Comparison of ENCODE assay signal across 8 cellular contexts in the genomic region with DNA sequence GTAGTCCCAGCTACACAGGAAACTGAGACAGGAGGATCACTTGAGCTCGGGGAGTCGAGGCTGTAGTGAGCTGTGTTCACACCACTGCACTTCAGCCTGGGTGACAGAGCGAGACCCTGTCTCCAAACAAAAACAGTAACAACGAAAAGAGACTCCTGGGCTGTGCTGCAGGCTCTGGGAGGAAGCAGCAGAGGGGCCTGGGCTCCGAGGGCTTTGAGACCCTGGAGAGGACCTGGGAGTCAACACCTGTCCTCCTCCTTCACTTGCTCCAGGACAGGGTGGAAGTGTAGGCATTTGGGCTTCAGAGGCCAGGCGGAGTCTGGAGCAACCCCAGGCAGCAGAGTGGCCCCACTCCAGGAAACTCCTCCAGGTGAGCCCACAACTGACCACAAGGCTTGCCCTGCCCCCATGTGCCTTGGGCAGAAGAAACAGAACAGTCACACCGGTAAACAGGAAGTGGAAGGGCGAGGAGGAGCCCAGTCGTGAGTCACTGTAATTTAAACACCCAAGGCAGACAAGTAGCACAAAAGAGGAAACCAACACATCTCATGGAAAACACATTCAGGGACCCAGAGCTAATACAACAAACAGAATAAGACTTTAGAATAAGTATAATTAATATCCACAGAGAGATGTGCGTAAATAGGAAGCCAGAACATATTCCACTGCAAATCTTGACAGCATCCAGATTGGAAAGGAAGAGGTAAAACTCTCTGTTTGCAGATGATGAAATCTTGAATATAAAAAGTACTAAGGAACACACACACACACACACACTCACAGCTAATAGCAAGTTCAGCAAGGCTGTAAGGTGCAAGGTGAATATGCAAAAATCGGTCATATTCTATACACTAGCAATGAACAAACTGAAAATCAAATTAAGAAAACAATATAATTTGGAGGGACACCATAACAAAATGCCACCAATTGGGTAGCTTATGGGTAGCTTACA. TPM values are rescaled to one million over a fixed set of nuclear protein-coding genes. Genes with fewer than 3 reads are reported as not detected.
A peak's percentile ranks its signal among the peaks of the same experiment; 100 is the strongest.
DNase-seq lines count a peak whose midpoint lies in the region; ATAC-seq, FAIRE-seq and TF ChIP-seq lines count a peak whose summit lies in the region.

No MANE protein-coding gene starts in this region.

- peak overlapping the region; percentile 61 for H3K4me2 ChIP-seq in keratinocyte (ENCODE audit: control insufficient read depth, extremely low read depth, insufficient read depth, low read depth, low read length)

- dilution Hi-C loops in keratinocyte (cut with MboI; ENCODE audit: extremely low pct_ligation_motif_present, low sequenced_read_pairs) = no loop called here

- peak; percentile 82 for ATAC-seq in GM21423 (IDR thresholded peaks at IDR 0.05; ENCODE audit: unreplicated experiment)
- ATAC-seq in HG03565 (IDR thresholded peaks at IDR 0.05; ENCODE audit: unreplicated experiment) = no peak

- H3K27ac Mint-ChIP-seq in CD8-positive, alpha-beta memory T cell = peak overlapping the region; percentile 76 to 99 (median 85)

- H3K9ac ChIP-seq in keratinocyte (ENCODE audit: control insufficient read depth, extremely low read depth, insufficient read depth, low read length) = no peak overlapping the region

- peaks cover 25% of the 10 kb centered on the region for H3K4me1 ChIP-seq in CD8-positive, alpha-beta memory T cell (ENCODE audit: insufficient read depth, low read length)
- H3K4me1 ChIP-seq in keratinocyte (ENCODE audit: control insufficient read depth, extremely low read depth, insufficient read depth, low read length) = peaks cover 12% of the 10 kb centered on the region

- H3K9me3 Mint-ChIP-seq in CD8-positive, alpha-beta memory T cell = no peaks in the 10 kb centered on the region

- no peaks in the 10 kb centered on the region for H3K27me3 ChIP-seq in CD8-positive, alpha-beta memory T cell (ENCODE audit: insufficient read depth, low read length, poor library complexity, severe bottlenecking)
- peaks cover 6% of the 10 kb centered on the region for H3K27me3 ChIP-seq in keratinocyte (ENCODE audit: control insufficient read depth, extremely low read depth, insufficient read depth, low read length)

- H3K4me3 ChIP-seq in CD8-positive, alpha-beta memory T cell (ENCODE audit: low read length) = peak overlapping the region; percentile 3
- H3K4me3 ChIP-seq in LNCaP clone FGC (ENCODE audit: low read depth, low read length) (no peak overlapping the region), keratinocyte (ENCODE audit: control insufficient read depth in 2 of 3, extremely low read depth in 1 of 3, insufficient read depth in 2 of 3, low read depth in 1 of 3, low read length in 3 of 3) (no peak overlapping the region)

- no peak overlapping the region for H3K27ac ChIP-seq in CD8-positive, alpha-beta memory T cell (ENCODE audit: low read depth, low read length)
- H3K27ac ChIP-seq in keratinocyte (ENCODE audit: control insufficient read depth, insufficient read depth, low read length) = no peak overlapping the region

- CTCF ChIA-PET in CD8-positive, alpha-beta memory T cell (lab: Charles Lee) = interaction anchor here (0.7 to 10.6 kb wide), 8 partner anchors 9 to 175 kb away, joined by 3 to 70 read pairs (median 6); partner anchors contain the start of gene RASGEF1A

- H3K9me3 ChIP-seq in CD8-positive, alpha-beta memory T cell (ENCODE audit: low read length) = no peaks in the 10 kb centered on the region
- H3K9me3 ChIP-seq in keratinocyte (ENCODE audit: control insufficient read depth, low read depth, low read length) = no peaks in the 10 kb centered on the region

- no peaks in the 10 kb centered on the region for H4K20me1 ChIP-seq in keratinocyte (ENCODE audit: control insufficient read depth, extremely low read depth, insufficient read depth, low read length)

- H3K9me1 ChIP-seq in keratinocyte (ENCODE audit: control insufficient read depth, extremely low read depth, insufficient read depth, low read length) = no peaks in the 10 kb centered on the region

- H3K4me1 Mint-ChIP-seq in CD8-positive, alpha-beta memory T cell = peaks cover 44 to 66% (median 52%) of the 10 kb centered on the region in 3 donors

- FAIRE-seq in keratinocyte (lab: Jason Lieb, UNC) = no peak

- TF ChIP-seq CTCF in LNCaP clone FGC (IDR thresholded peaks at IDR 0.05; ENCODE audit: control insufficient read depth, extremely low read depth, insufficient read depth) (no peak), keratinocyte (optimal IDR thresholded peaks at IDR 0.05 in 1 of 3, IDR thresholded peaks at IDR 0.05 in 1 of 3, conservative IDR thresholded peaks at IDR 0.05 in 1 of 3; ENCODE audit: extremely low read depth in 1 of 3, insufficient read depth in 2 of 3, low read length in 3 of 3) (no peak)

- peak overlapping the region; percentile 4 for H2AFZ ChIP-seq in keratinocyte (ENCODE audit: control insufficient read depth, low read length)

- no peaks in the 10 kb centered on the region for H3K36me3 Mint-ChIP-seq in CD8-positive, alpha-beta memory T cell

- no peaks in the 10 kb centered on the region for H3K27me3 Mint-ChIP-seq in CD8-positive, alpha-beta memory T cell

- peak in 3 of 5 donors; percentile 36 to 73 (median 46) for DNase-seq in CD8-positive, alpha-beta memory T cell
- DNase-seq in LNCaP clone FGC (ENCODE audit: low read depth) (peak; percentile 10), keratinocyte (ENCODE audit: low read depth, low spot score) (no peak), nucleus accumbens (lab: John Stamatoyannopoulos, UW) (no peak), anterior cingulate cortex (lab: John Stamatoyannopoulos, UW) (no peak)
- peak; percentile 55 for DNase-seq in activated CD4-positive, alpha-beta T cell treated with anti-CD3 and anti-CD28 coated beads, Interleukin-2, amount 50 U/mL, for 1 hour

- H3K36me3 ChIP-seq in CD8-positive, alpha-beta memory T cell (ENCODE audit: insufficient read depth, low read length) = no peaks in the 10 kb centered on the region
- no peaks in the 10 kb centered on the region for H3K36me3 ChIP-seq in keratinocyte (ENCODE audit: control insufficient read depth in 2 of 2, extremely low read depth in 1 of 2, insufficient read depth in 2 of 2, low read length in 2 of 2)

- POLR2A ChIA-PET in CD8-positive, alpha-beta memory T cell (lab: Charles Lee) = interaction anchor here (0.6 to 1.0 kb wide), 7 partner anchors 9 to 357 kb away, joined by 3 to 4 read pairs (median 4); partner anchors contain the start of genes CSGALNACT2 and HNRNPF

- H3K4me3 Mint-ChIP-seq in CD8-positive, alpha-beta memory T cell = peak overlapping the region in 6 of 7 donors; percentile 56 to 86 (median 64)

- no peaks in the 10 kb centered on the region for H3K79me2 ChIP-seq in keratinocyte (ENCODE audit: control insufficient read depth, insufficient read depth, low read length)

RNA-seq across cellular contexts. Expression of gene RASGEF1A, which starts 20.5 kb away (rescaled TPM):
- 1 to 10 TPM; 1.8 to 2.1 TPM for total RNA-seq in CD8-positive, alpha-beta memory T cell
- 8.5 TPM for polyA plus RNA-seq in CD8-positive, alpha-beta memory T cell
- polyA plus RNA-seq in keratinocyte = 2.1 to 3.6 TPM (median 2.2 TPM) in 3 replicates
- polyA plus RNA-seq in keratinocyte (2011; ENCODE audit: low read depth) = 0.59 TPM
- 2.3 and 3.2 TPM in 2 replicates for polyA plus RNA-seq in keratinocyte (2011; cell fraction: cytosol; rRNA removed)
- 3.1 and 3.6 TPM in 2 replicates for polyA plus RNA-seq in keratinocyte (2011; cell fraction: nucleus; rRNA removed)
- polyA plus RNA-seq in keratinocyte (2012; ENCODE audit: low replicate concordance) = 0.79 and 1.5 TPM in 2 replicates
- polyA minus RNA-seq in keratinocyte = 1.8 to 4.4 TPM (median 3.7 TPM) in 3 replicates
- polyA minus RNA-seq in keratinocyte (2011; cell fraction: cytosol; rRNA and poly(A)+ RNA removed) = 5.6 TPM
- polyA minus RNA-seq in keratinocyte (2011; cell fraction: nucleus; rRNA and poly(A)+ RNA removed) = 2.2 and 2.8 TPM in 2 replicates

Comparison
In these comparisons a context has a peak if more than half of its experiments do, and no peak if none do; other contexts are left out.
1. DNase-seq: peak in CD8-positive, alpha-beta memory T cell (3 of 5), LNCaP clone FGC (single experiment) and activated CD4-positive, alpha-beta T cell treated with anti-CD3 and anti-CD28 coated beads, Interleukin-2, amount 50 U/mL, for 1 hour (single experiment); none in keratinocyte (single experiment), nucleus accumbens (0 of 56) and anterior cingulate cortex (0 of 58).